ENCODE assay signal across 10 cellular contexts in genomic region chr18:27184115-27185024, GRCh38. TPM values are rescaled to one million over a fixed set of nuclear protein-coding genes. Genes with fewer than 3 reads are reported as not detected.
DNase-seq lines count a peak whose midpoint lies in the region; ATAC-seq, FAIRE-seq and TF ChIP-seq lines count a peak whose summit lies in the region.
"Had no signal": no experiment of that assay in that cellular context is flagged by ENCODE, and none has a peak within 500 bp of the region (broad histone marks: within the 10 kb centered on the region; RNA-seq: fewer than 3 reads in every experiment).

No MANE protein-coding gene starts in this region.

- WGBS in aorta, 2 donors, result 2 to 4% methylated on average over 33 of the region's 33 CpGs

- H3K27ac Mint-ChIP-seq in endothelial cell (ENCODE audit: unreplicated experiment) (no peak overlapping the region), mesothelial cell of epicardium (peak overlapping the region; percentile 34)
- H3K27ac Mint-ChIP-seq in activated T-cell treated with anti-CD3 and anti-CD28 coated beads, Interleukin-2, amount 50 U/mL, for 24 hours, result no peak overlapping the region
- H3K27ac Mint-ChIP-seq: immature natural killer cell had no signal

- H3K9me3 ChIP-seq in aorta (ENCODE audit: control insufficient read depth, low read length), result no peaks in the 10 kb centered on the region

- H3K9me3 Mint-ChIP-seq in endothelial cell (ENCODE audit: unreplicated experiment) (no peaks in the 10 kb centered on the region), mesothelial cell of epicardium (no peaks in the 10 kb centered on the region)
- peaks cover 13% of the 10 kb centered on the region for H3K9me3 Mint-ChIP-seq in activated T-cell treated with anti-CD3 and anti-CD28 coated beads, Interleukin-2, amount 50 U/mL, for 24 hours

- ATAC-seq in aorta (ENCODE audit: low FRiP score), result peak; percentile 26

- H3K4me3 Mint-ChIP-seq in endothelial cell (ENCODE audit: unreplicated experiment) (peak overlapping the region; percentile 92), mesothelial cell of epicardium (peak overlapping the region; percentile 70)
- H3K4me3 Mint-ChIP-seq in activated T-cell treated with anti-CD3 and anti-CD28 coated beads, Interleukin-2, amount 50 U/mL, for 24 hours, result no peak overlapping the region
- H3K4me3 Mint-ChIP-seq: immature natural killer cell had no signal

- no peak for FAIRE-seq in HTR-8/SVneo (lab: Jason Lieb, UNC)

- DNase-seq in NCI-H510A treated with DMSO at 0.1 percent for 48 hours (lab: John Stamatoyannopoulos, UW), result peak; percentile 17
- DNase-seq in NCI-H510A (lab: John Stamatoyannopoulos, UW), result no peak
- peak; percentile 15 for DNase-seq in endothelial cell (ENCODE audit: low spot score)
- DNase-seq in mesothelial cell of epicardium (ENCODE audit: low spot score in 2 of 2, unreplicated experiment in 2 of 2), result no peak
- no peak for DNase-seq in aorta
- DNase-seq in HTR-8/SVneo (ENCODE audit: insufficient read length, low spot score), result no peak
- no peak for DNase-seq in activated T-cell treated with anti-CD3 and anti-CD28 coated beads, Interleukin-2, amount 50 U/mL, for 24 hours
- no peak for DNase-seq in SHP77 treated with DMSO at 0.1 percent for 48 hours (lab: John Stamatoyannopoulos, UW)
- DNase-seq: amniotic stem cell, immature natural killer cell had no signal

- H3K27ac ChIP-seq in aorta (ENCODE audit: low read depth in 1 of 2, low read length in 2 of 2), result no peak overlapping the region

- H3K36me3 Mint-ChIP-seq in endothelial cell (ENCODE audit: low read depth, unreplicated experiment) (no peaks in the 10 kb centered on the region), mesothelial cell of epicardium (no peaks in the 10 kb centered on the region)
- H3K36me3 Mint-ChIP-seq in activated T-cell treated with anti-CD3 and anti-CD28 coated beads, Interleukin-2, amount 50 U/mL, for 24 hours (ENCODE audit: low read depth), result no peaks in the 10 kb centered on the region
- H3K36me3 Mint-ChIP-seq: immature natural killer cell had no signal

- H3K27me3 Mint-ChIP-seq in endothelial cell (ENCODE audit: unreplicated experiment) (peaks cover 5% of the 10 kb centered on the region), mesothelial cell of epicardium (ENCODE audit: low read depth) (peaks cover 52% of the 10 kb centered on the region)
- H3K27me3 Mint-ChIP-seq in activated T-cell treated with anti-CD3 and anti-CD28 coated beads, Interleukin-2, amount 50 U/mL, for 24 hours, result peaks cover 30% of the 10 kb centered on the region

- TF ChIP-seq CTCF in endothelial cell (IDR thresholded peaks at IDR 0.05; ENCODE audit: unreplicated experiment) (no peak), mesothelial cell of epicardium (IDR thresholded peaks at IDR 0.05; ENCODE audit: unreplicated experiment) (no peak)

- no peaks in the 10 kb centered on the region for H3K4me1 ChIP-seq in aorta (ENCODE audit: control insufficient read depth in 1 of 2, insufficient read depth in 2 of 2, low read length in 2 of 2)

- no peaks in the 10 kb centered on the region for H3K36me3 ChIP-seq in aorta (ENCODE audit: control insufficient read depth in 1 of 2, insufficient read depth in 2 of 2, low read length in 1 of 2)

- intact Hi-C loops in aorta (cut with DNase I), result no loop called here

- H3K4me3 ChIP-seq in aorta (ENCODE audit: low read length in 2 of 2), result no peak overlapping the region

- H3K27me3 ChIP-seq in aorta (ENCODE audit: control insufficient read depth in 1 of 2, insufficient read depth in 2 of 2, low read length in 1 of 2), result no peaks in the 10 kb centered on the region

- peaks cover 6% of the 10 kb centered on the region for H3K4me1 Mint-ChIP-seq in endothelial cell (ENCODE audit: unreplicated experiment)
- peaks cover 14% of the 10 kb centered on the region for H3K4me1 Mint-ChIP-seq in mesothelial cell of epicardium
- peaks cover 1% of the 10 kb centered on the region for H3K4me1 Mint-ChIP-seq in activated T-cell treated with anti-CD3 and anti-CD28 coated beads, Interleukin-2, amount 50 U/mL, for 24 hours (ENCODE audit: low read depth)
- H3K4me1 Mint-ChIP-seq: immature natural killer cell had no signal

RNA-seq across cellular contexts. Expression of gene CHST9, which starts 0.7 kb away (rescaled TPM):
- 4.7 TPM for total RNA-seq in endothelial cell (ENCODE audit: unreplicated experiment)
- total RNA-seq in mesothelial cell of epicardium, result 1.8 to 2.4 TPM (median 2.3 TPM) in 3 replicates
- under 1 TPM in 1 of 2 donors, not detected in 1; 0.06 TPM for total RNA-seq in aorta
- polyA plus RNA-seq in aorta, result not detected
- polyA plus RNA-seq: immature natural killer cell had no signal

Comparison
In these comparisons a context has a peak if more than half of its experiments do, and no peak if none do; other contexts are left out.
1. DNase-seq: peak in NCI-H510A treated with DMSO at 0.1 percent for 48 hours (single experiment) and endothelial cell (single experiment); none in NCI-H510A (single experiment), mesothelial cell of epicardium (0 of 2), aorta (0 of 2), HTR-8/SVneo (single experiment), activated T-cell treated with anti-CD3 and anti-CD28 coated beads, Interleukin-2, amount 50 U/mL, for 24 hours (single experiment) and SHP77 treated with DMSO at 0.1 percent for 48 hours (single experiment).